In the genomic region with DNA sequence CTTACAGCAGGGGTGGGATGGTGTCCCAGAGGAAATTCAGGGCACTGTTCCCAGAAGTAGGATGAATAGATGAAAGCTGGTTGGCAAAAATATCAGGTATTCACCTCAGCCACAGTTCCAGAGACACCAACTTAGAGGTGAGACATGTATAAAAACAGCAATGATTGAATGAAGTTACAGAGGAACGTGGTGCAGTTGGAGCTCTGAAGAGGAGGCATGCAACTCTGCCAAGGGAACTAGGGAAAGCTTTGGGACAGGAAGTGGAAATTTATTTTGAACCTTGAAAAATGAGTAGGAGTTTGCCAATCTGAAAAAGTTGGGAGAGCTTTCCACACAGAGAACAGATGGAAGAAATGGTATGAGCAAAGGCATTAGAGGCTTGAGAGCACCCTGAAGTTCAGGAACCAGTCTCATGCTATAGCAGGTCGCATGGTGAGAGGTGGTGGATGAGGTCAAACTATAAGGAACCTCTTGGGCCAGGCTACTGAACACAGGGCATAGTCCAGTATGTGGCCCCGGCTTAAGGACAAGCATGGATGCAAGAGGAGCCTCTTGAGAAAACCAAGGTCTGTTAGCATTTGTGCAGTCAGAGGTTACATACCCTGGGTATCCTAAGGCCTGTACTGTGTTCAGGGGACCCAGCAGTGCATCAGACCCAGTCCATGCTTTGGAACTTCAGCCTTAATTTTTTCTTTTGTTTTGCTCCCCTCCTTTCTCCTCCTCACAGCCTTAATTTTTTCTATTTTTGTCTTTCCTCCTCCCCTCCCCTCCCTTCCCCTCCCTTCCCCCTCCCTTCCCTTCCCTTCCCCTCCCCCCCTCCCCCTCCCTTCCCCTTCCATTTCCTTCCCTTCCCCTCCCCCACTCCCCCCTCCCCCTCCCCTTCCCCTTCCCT, we compare ENCODE assay signal across 23 cellular contexts. TPM values are rescaled to one million over a fixed set of nuclear protein-coding genes. Genes with fewer than 3 reads are reported as not detected.
DNase-seq lines count a peak whose midpoint lies in the region; ATAC-seq, FAIRE-seq and TF ChIP-seq lines count a peak whose summit lies in the region.
"Had no signal": no experiment of that assay in that cellular context is flagged by ENCODE, and none has a peak within 500 bp of the region (broad histone marks: within the 10 kb centered on the region; RNA-seq: fewer than 3 reads in every experiment).

No MANE protein-coding gene starts in this region.

- H3K4me3 ChIP-seq in HepG2 (replicated peaks in 1 of 3; ENCODE audit: insufficient read depth in 1 of 3, low read depth in 2 of 3, low read length in 3 of 3), result no peak overlapping the region
- H3K4me3 ChIP-seq in right lobe of liver, result no peak overlapping the region
- H3K4me3 ChIP-seq in BE2C (ENCODE audit: low read depth, low read length), result no peak overlapping the region
- no peak overlapping the region for H3K4me3 ChIP-seq in MG63
- H3K4me3 ChIP-seq: A549, GM12878 had no signal

- WGBS in HepG2 (ENCODE audit: low lambda C conversion rate), result 89% methylated on average over 3 of the region's 3 CpGs
- WGBS in right lobe of liver (ENCODE audit: insufficient coverage, low coverage, low lambda C conversion rate, missing lambda C conversion rate), result 70% methylated on average over 2 of the region's 3 CpGs

- CTCF ChIA-PET in HepG2 (lab: Yijun Ruan, JAX; ENCODE audit: low intra/inter-chr PET ratio, low total read pairs), result interaction anchor here (4.9 kb wide), 1 partner anchor 39 kb away, joined by 59 read pairs; no protein-coding TSS in a partner anchor
- CTCF ChIA-PET in T-cell (lab: Charles Lee), result interaction anchor here in 1 of 2 donors (0.7 to 4.0 kb wide), 2 partner anchors 38 to 312 kb away, joined by 4 to 16 read pairs; no protein-coding TSS in a partner anchor

- H3K27me3 Mint-ChIP-seq in T-cell, result no peaks in the 10 kb centered on the region
- peaks cover 0 to 2% (median 0%) of the 10 kb centered on the region in 5 donors for H3K27me3 Mint-ChIP-seq in naive thymus-derived CD8-positive, alpha-beta T cell

- no peak overlapping the region for H3K9ac ChIP-seq in HepG2 (ENCODE audit: insufficient read depth, low read depth, low read length)
- H3K9ac ChIP-seq: SK-N-SH had no signal

- H3K27ac ChIP-seq in HepG2 (ENCODE audit: extremely low read length, insufficient read depth, low read length), result no peak overlapping the region
- no peak overlapping the region for H3K27ac ChIP-seq in right lobe of liver
- H3K27ac ChIP-seq: A549 had no signal

- peaks cover 12 to 20% (median 18%) of the 10 kb centered on the region in 3 donors for H3K4me1 Mint-ChIP-seq in T-cell
- peaks cover 13 to 27% (median 23%) of the 10 kb centered on the region in 4 donors for H3K4me1 Mint-ChIP-seq in naive thymus-derived CD8-positive, alpha-beta T cell

- H3K27me3 ChIP-seq in HepG2 (ENCODE audit: control insufficient read depth in 1 of 2, insufficient read depth in 2 of 2, low read length in 2 of 2), result no peaks in the 10 kb centered on the region
- no peaks in the 10 kb centered on the region for H3K27me3 ChIP-seq in right lobe of liver
- H3K27me3 ChIP-seq in BE2C, result no peaks in the 10 kb centered on the region
- no peaks in the 10 kb centered on the region for H3K27me3 ChIP-seq in MG63

- peak overlapping the region; percentile 23 to 41 for H3K27ac Mint-ChIP-seq in T-cell
- H3K27ac Mint-ChIP-seq in naive thymus-derived CD8-positive, alpha-beta T cell, result peak overlapping the region in 8 of 10 donors; percentile 19 to 67 (median 52)
- H3K27ac Mint-ChIP-seq: HFFc6 had no signal

- no peak overlapping the region for H3K4me2 ChIP-seq in HepG2 (ENCODE audit: low read depth, low read length)
- H3K4me2 ChIP-seq: A549, SK-N-SH had no signal

- FAIRE-seq in HepG2 (lab: Jason Lieb, UNC), result no peak
- FAIRE-seq: A549, GM12878, GM18507, H54 had no signal

- TF ChIP-seq EP300 in HepG2 (IDR thresholded peaks at IDR 0.05; ENCODE audit: low read depth in 2 of 2, low read length in 2 of 2) (no peak), HepG2 (CRISPR knock-in tag; IDR thresholded peaks at IDR 0.05; ENCODE audit: borderline replicate concordance) (no peak)

- no peak for ATAC-seq in HepG2
- ATAC-seq in right lobe of liver, result no peak
- ATAC-seq in T-cell (replicated peaks in 1 of 4), result no peak
- no peak for ATAC-seq in naive thymus-derived CD8-positive, alpha-beta T cell
- ATAC-seq: A549, GM12878 had no signal

- H3K36me3 ChIP-seq in HepG2 (replicated peaks in 1 of 2; ENCODE audit: control insufficient read depth in 1 of 2, insufficient read depth in 2 of 2, low read length in 2 of 2) (peaks cover 10 to 27% of the 10 kb centered on the region in 2 experiments; a peak in 4 of 5 replicates), right lobe of liver (no peaks in the 10 kb centered on the region), BE2C (no peaks in the 10 kb centered on the region), MG63 (no peaks in the 10 kb centered on the region)

- TF ChIP-seq CTCF in HepG2 (CRISPR knock-in tag; IDR thresholded peaks at IDR 0.05) (no peak), right lobe of liver (IDR thresholded peaks at IDR 0.05) (no peak), BE2C (IDR thresholded peaks at IDR 0.05; ENCODE audit: low read depth, low read length) (no peak)

- TF ChIP-seq RAD21 in HepG2 (CRISPR knock-in tag; IDR thresholded peaks at IDR 0.05), result no peak

- H3K79me2 ChIP-seq in HepG2 (ENCODE audit: insufficient read depth, low read length), result no peaks in the 10 kb centered on the region

- H4K20me1 ChIP-seq in HepG2 (ENCODE audit: insufficient read depth, low read length), result no peaks in the 10 kb centered on the region

- intact Hi-C loops in HepG2 (cut with micrococcal nuclease; ENCODE audit: unreplicated experiment) (no loop called here), right lobe of liver (cut with DNase I) (no loop called here)

- POLR2A ChIA-PET in HepG2 (lab: Yijun Ruan, JAX), result no interaction called here
- POLR2A ChIA-PET in T-cell (lab: Charles Lee), result interaction anchor here in 1 of 2 donors (0.6 kb wide), 1 partner anchor 51 kb away, joined by 4 read pairs; no protein-coding TSS in a partner anchor
- POLR2A ChIA-PET in naive thymus-derived CD8-positive, alpha-beta T cell (lab: Charles Lee), result interaction anchor here (0.6 kb wide), 1 partner anchor 10 kb away, joined by 3 read pairs; no protein-coding TSS in a partner anchor

- H3K9me3 ChIP-seq in HepG2 (ENCODE audit: low read length), result no peaks in the 10 kb centered on the region
- no peaks in the 10 kb centered on the region for H3K9me3 ChIP-seq in right lobe of liver
- no peaks in the 10 kb centered on the region for H3K9me3 ChIP-seq in BE2C
- H3K9me3 ChIP-seq in MG63, result no peaks in the 10 kb centered on the region
- H3K9me3 ChIP-seq: A549, SK-N-SH had no signal

- DNase-seq in HepG2 (ENCODE audit: low spot score), result no peak
- no peak for DNase-seq in right lobe of liver
- no peak for DNase-seq in T-cell
- DNase-seq in naive thymus-derived CD8-positive, alpha-beta T cell, result no peak
- no peak for DNase-seq in BE2C
- DNase-seq in MG63, result no peak
- no peak for DNase-seq in NCI-H345 treated with DMSO at 0.1 percent for 48 hours (lab: John Stamatoyannopoulos, UW; ENCODE audit: unreplicated experiment)
- DNase-seq: C1 segment of cervical spinal cord, DMS 273 treated with DMSO at 0.1 percent for 48 hours, EL, HFFc6, KG1, NCI-H1417, NCI-H187, NCI-H2107, NCI-H524, RPMI8226, SHP77 treated with DMSO at 0.1 percent for 48 hours, SK-N-SH had no signal

- no peak overlapping the region for H2AFZ ChIP-seq in HepG2 (ENCODE audit: low read length)

- H3K4me3 Mint-ChIP-seq in T-cell, result no peak overlapping the region
- H3K4me3 Mint-ChIP-seq in naive thymus-derived CD8-positive, alpha-beta T cell, result no peak overlapping the region
- H3K4me3 Mint-ChIP-seq: HFFc6 had no signal

- no peaks in the 10 kb centered on the region for H3K36me3 Mint-ChIP-seq in T-cell
- peaks cover 0 to 13% (median 0%) of the 10 kb centered on the region in 3 donors for H3K36me3 Mint-ChIP-seq in naive thymus-derived CD8-positive, alpha-beta T cell

- H3K9me3 Mint-ChIP-seq in T-cell, result no peaks in the 10 kb centered on the region
- H3K9me3 Mint-ChIP-seq in naive thymus-derived CD8-positive, alpha-beta T cell, result no peaks in the 10 kb centered on the region
- H3K9me3 Mint-ChIP-seq: HFFc6 had no signal

- H3K4me1 ChIP-seq in HepG2 (ENCODE audit: insufficient read depth, low read length) (no peaks in the 10 kb centered on the region; the same call in 1 of the 2 replicates), right lobe of liver (peaks cover 0 to 10% (median 0%) of the 10 kb centered on the region in 4 donors), BE2C (no peaks in the 10 kb centered on the region)
- H3K4me1 ChIP-seq: A549 had no signal

- in situ Hi-C loops in HepG2 (cut with HindIII; ENCODE audit: extremely low pct_ligation_motif_present, low pct_unique_long_range_greater_than_20kb), result loop anchor here (5.0 kb wide), 2 partner anchors 37 to 262 kb away; no protein-coding TSS in a partner anchor

- no TSS peak for BruUV-seq in HepG2 (replicated peaks; lab: Mats Ljungman, UMichigan)

- no peak for TF ChIP-seq POLR2A in HepG2 (IDR thresholded peaks at IDR 0.05; ENCODE audit: insufficient read depth in 1 of 2, low read depth in 2 of 2, low read length in 2 of 2)
- TF ChIP-seq POLR2A in right lobe of liver (IDR thresholded peaks at IDR 0.05), result no peak

RNA-seq across cellular contexts. Expression of a gene that starts 17.5 kb away (rescaled TPM):
- total RNA-seq in HepG2 (2016; rRNA removed; fragmentation: Illumina TruSeq; extraction: Trizol) (68.0 and 71.7 TPM in 2 replicates), right lobe of liver (1 to 10 TPM in 3 of 6 experiments, under 1 TPM in 3; 0.42 to 2.1 (median 0.96) TPM), T-cell (10 to 100 TPM; 50.8 to 70.6 (median 61.1) TPM)
- 14.1 and 14.6 TPM in 2 replicates for total RNA-seq in HepG2 (2016; cell fraction: cytosol; rRNA removed; fragmentation: Illumina TruSeq; extraction: Trizol; ENCODE audit: low read depth)
- total RNA-seq in HepG2 (2016; cell fraction: insoluble cytoplasmic fraction; rRNA removed; fragmentation: Illumina TruSeq; extraction: Trizol), result 68.8 and 77.9 TPM in 2 replicates
- total RNA-seq in HepG2 (2016; cell fraction: membrane; rRNA removed; fragmentation: Illumina TruSeq; extraction: Trizol), result 30.3 and 30.6 TPM in 2 replicates
- total RNA-seq in HepG2 (2016; cell fraction: nucleus; rRNA removed; fragmentation: Illumina TruSeq; extraction: Trizol), result 31.7 and 39.9 TPM in 2 replicates
- polyA plus RNA-seq in HepG2 (2011; rRNA removed), result 77.1 and 99.3 TPM in 2 replicates
- 95.0 and 157 TPM in 2 replicates for polyA plus RNA-seq in HepG2 (2011; cell fraction: cytosol; rRNA removed)
- 107 and 154 TPM in 2 replicates for polyA plus RNA-seq in HepG2 (2011; cell fraction: nucleus; rRNA removed)
- polyA plus RNA-seq in HepG2 (2012), result 47.9 and 54.0 TPM in 2 replicates
- polyA plus RNA-seq in HepG2 (2016; cell fraction: cytosol; fragmentation: Illumina TruSeq; extraction: Trizol; ENCODE audit: low read depth), result 16.0 and 24.3 TPM in 2 replicates
- 128 and 133 TPM in 2 replicates for polyA plus RNA-seq in HepG2 (2016; cell fraction: insoluble cytoplasmic fraction; fragmentation: Illumina TruSeq; extraction: Trizol; ENCODE audit: low read depth)
- 43.9 and 47.0 TPM in 2 replicates for polyA plus RNA-seq in HepG2 (2016; cell fraction: membrane; fragmentation: Illumina TruSeq; extraction: Trizol; ENCODE audit: low read depth)
- 69.9 and 81.4 TPM in 2 replicates for polyA plus RNA-seq in HepG2 (2016; cell fraction: nucleus; fragmentation: Illumina TruSeq; extraction: Trizol; ENCODE audit: insufficient read depth, low read depth)
- 0.09 and 172 TPM in 2 replicates for polyA minus RNA-seq in HepG2 (2011; rRNA and poly(A)+ RNA removed; ENCODE audit: low replicate concordance)
- 66.4 and 67.7 TPM in 2 replicates for polyA minus RNA-seq in HepG2 (2011; cell fraction: cytosol; rRNA and poly(A)+ RNA removed)
- 33.3 and 41.1 TPM in 2 replicates for polyA minus RNA-seq in HepG2 (2011; cell fraction: nucleus; rRNA and poly(A)+ RNA removed)
- total RNA-seq in naive thymus-derived CD8-positive, alpha-beta T cell, result 10 to 100 TPM; 79.1 to 86.8 TPM
- 100 to 1,000 TPM; 103 to 155 (median 148) TPM for polyA plus RNA-seq in naive thymus-derived CD8-positive, alpha-beta T cell
- 0.48 TPM for polyA plus RNA-seq in BE2C (2012; ENCODE audit: insufficient read depth, insufficient read length, low read depth)
- total RNA-seq in MG63 (2014; rRNA removed; shearing (Covaris generic); ENCODE audit: low replicate concordance), result not detected in 2 replicates

Comparison
In these comparisons a context has a peak if more than half of its experiments do, and no peak if none do; other contexts are left out.
1. RNA of a gene that starts 17.5 kb away (total RNA-seq): 79.1 to 86.8 TPM in naive thymus-derived CD8-positive, alpha-beta T cell, 14.1 to 77.9 TPM in HepG2 and 50.8 to 70.6 TPM in T-cell; 0.42 to 2.1 TPM in right lobe of liver and not detected in MG63; every median in the first group is over 4 times any median in the second.